In genomic region chr12:104276192-104277131, GRCh38 we compare ENCODE assay signal across 8 cellular contexts. TPM values are rescaled to one million over a fixed set of nuclear protein-coding genes. Genes with fewer than 3 reads are reported as not detected.
DNase-seq lines count a peak whose midpoint lies in the region; ATAC-seq, FAIRE-seq and TF ChIP-seq lines count a peak whose summit lies in the region.

No MANE protein-coding gene starts in this region.

- peak overlapping the region in 3 of 4 donors; percentile 16 to 31 (median 24) for H3K4me3 ChIP-seq in Peyer's patch
- H3K4me3 ChIP-seq in keratinocyte (ENCODE audit: control insufficient read depth in 2 of 3, extremely low read depth in 1 of 3, insufficient read depth in 2 of 3, low read depth in 1 of 3, low read length in 3 of 3): peak overlapping the region in 2 of 3 experiments; percentile 49 to 56

- in situ Hi-C loops in G401 (cut with HindIII; ENCODE audit: low sequenced_read_pairs): no loop called here

- no peak for FAIRE-seq in keratinocyte (lab: Jason Lieb, UNC)

- TF ChIP-seq CTCF in Peyer's patch (IDR thresholded peaks at IDR 0.05): no peak
- TF ChIP-seq CTCF in keratinocyte (optimal IDR thresholded peaks at IDR 0.05 in 1 of 3, IDR thresholded peaks at IDR 0.05 in 1 of 3, conservative IDR thresholded peaks at IDR 0.05 in 1 of 3; ENCODE audit: extremely low read depth in 1 of 3, insufficient read depth in 2 of 3, low read length in 3 of 3): no peak
- TF ChIP-seq CTCF in RWPE1 (conservative IDR thresholded peaks at IDR 0.05; ENCODE audit: low read depth): no peak

- CTCF ChIA-PET in RWPE1 (lab: Yijun Ruan, JAX): interaction anchor here (0.6 to 0.9 kb wide), 4 partner anchors 11 to 62 kb away, joined by 3 to 13 read pairs (median 4); no protein-coding TSS in a partner anchor

- H3K4me2 ChIP-seq in keratinocyte (ENCODE audit: control insufficient read depth, extremely low read depth, insufficient read depth, low read depth, low read length): peak overlapping the region; percentile 87

- DNase-seq in A172 (ENCODE audit: low spot score) (peak; percentile 48), HK-2 (ENCODE audit: unreplicated experiment) (peak; percentile 76), Peyer's patch (no peak), keratinocyte (ENCODE audit: low read depth, low spot score) (no peak), RWPE1 (ENCODE audit: low spot score) (no peak), G401 (ENCODE audit: low spot score) (no peak)

- no peaks in the 10 kb centered on the region for H3K79me2 ChIP-seq in keratinocyte (ENCODE audit: control insufficient read depth, insufficient read depth, low read length)

- peaks cover 0 to 6% (median 3%) of the 10 kb centered on the region in 4 donors for H3K4me1 ChIP-seq in Peyer's patch
- H3K4me1 ChIP-seq in keratinocyte (ENCODE audit: control insufficient read depth, extremely low read depth, insufficient read depth, low read length): peaks cover 43% of the 10 kb centered on the region

- peak overlapping the region; percentile 65 for H3K9ac ChIP-seq in keratinocyte (ENCODE audit: control insufficient read depth, extremely low read depth, insufficient read depth, low read length)

- TF ChIP-seq POLR2A in Peyer's patch (IDR thresholded peaks at IDR 0.05): no peak

- peak overlapping the region in 3 of 4 donors; percentile 37 to 60 (median 51) for H3K27ac ChIP-seq in Peyer's patch
- H3K27ac ChIP-seq in keratinocyte (ENCODE audit: control insufficient read depth, insufficient read depth, low read length): peak overlapping the region; percentile 68
- H3K27ac ChIP-seq in RWPE1: no peak overlapping the region

- dilution Hi-C loops in keratinocyte (cut with MboI; ENCODE audit: extremely low pct_ligation_motif_present, low sequenced_read_pairs): no loop called here

- H3K9me1 ChIP-seq in keratinocyte (ENCODE audit: control insufficient read depth, extremely low read depth, insufficient read depth, low read length): no peaks in the 10 kb centered on the region

- H4K20me1 ChIP-seq in keratinocyte (ENCODE audit: control insufficient read depth, extremely low read depth, insufficient read depth, low read length): no peaks in the 10 kb centered on the region

- ATAC-seq in GM18861 (IDR thresholded peaks at IDR 0.05; ENCODE audit: unreplicated experiment) (peak; percentile 79), GM21526 (IDR thresholded peaks at IDR 0.05; ENCODE audit: low FRiP score, unreplicated experiment) (no peak)

- no peaks in the 10 kb centered on the region for H3K27me3 ChIP-seq in Peyer's patch
- no peaks in the 10 kb centered on the region for H3K27me3 ChIP-seq in keratinocyte (ENCODE audit: control insufficient read depth, extremely low read depth, insufficient read depth, low read length)

- H3K9me3 ChIP-seq in Peyer's patch (no peaks in the 10 kb centered on the region), keratinocyte (ENCODE audit: control insufficient read depth, low read depth, low read length) (no peaks in the 10 kb centered on the region)

- peak overlapping the region; percentile 82 for H2AFZ ChIP-seq in keratinocyte (ENCODE audit: control insufficient read depth, low read length)

- POLR2A ChIA-PET in RWPE1 (lab: Yijun Ruan, JAX; ENCODE audit: low non-redundant PET): no interaction called here

- H3K36me3 ChIP-seq in Peyer's patch (no peaks in the 10 kb centered on the region), keratinocyte (ENCODE audit: control insufficient read depth in 2 of 2, extremely low read depth in 1 of 2, insufficient read depth in 2 of 2, low read length in 2 of 2) (no peaks in the 10 kb centered on the region)

RNA-seq across cellular contexts. Expression of gene EID3, which starts 27.1 kb away (rescaled TPM):
- 1.1 and 5.7 TPM in 2 replicates for total RNA-seq in A172 (2014; rRNA removed; shearing (Covaris generic))
- total RNA-seq in Peyer's patch: 10 to 100 TPM; 17.2 to 52.0 (median 23.4) TPM
- polyA plus RNA-seq in keratinocyte: 0.75 to 1.8 TPM (median 1.2 TPM) in 3 replicates
- 2.0 TPM for polyA plus RNA-seq in keratinocyte (2011; ENCODE audit: low read depth)
- 0.53 and 0.94 TPM in 2 replicates for polyA plus RNA-seq in keratinocyte (2011; cell fraction: cytosol; rRNA removed)
- 1.8 and 3.5 TPM in 2 replicates for polyA plus RNA-seq in keratinocyte (2011; cell fraction: nucleus; rRNA removed)
- 0.63 and 1.3 TPM in 2 replicates for polyA plus RNA-seq in keratinocyte (2012; ENCODE audit: low replicate concordance)
- 0.96 to 8.4 TPM (median 1.5 TPM) in 3 replicates for polyA minus RNA-seq in keratinocyte
- polyA minus RNA-seq in keratinocyte (2011; cell fraction: cytosol; rRNA and poly(A)+ RNA removed): not detected
- polyA minus RNA-seq in keratinocyte (2011; cell fraction: nucleus; rRNA and poly(A)+ RNA removed): 5.7 and 11.3 TPM in 2 replicates
- 0.51 and 1.7 TPM in 2 replicates for total RNA-seq in G401 (2014; rRNA removed; shearing (Covaris generic))

Comparison
In these comparisons a context has a peak if more than half of its experiments do, and no peak if none do; other contexts are left out.
1. DNase-seq: peak in A172 (single experiment) and HK-2 (single experiment); none in Peyer's patch (0 of 3), keratinocyte (single experiment), RWPE1 (single experiment) and G401 (single experiment).